1 cellular context compared by ENCODE assay signal in the genomic region with DNA sequence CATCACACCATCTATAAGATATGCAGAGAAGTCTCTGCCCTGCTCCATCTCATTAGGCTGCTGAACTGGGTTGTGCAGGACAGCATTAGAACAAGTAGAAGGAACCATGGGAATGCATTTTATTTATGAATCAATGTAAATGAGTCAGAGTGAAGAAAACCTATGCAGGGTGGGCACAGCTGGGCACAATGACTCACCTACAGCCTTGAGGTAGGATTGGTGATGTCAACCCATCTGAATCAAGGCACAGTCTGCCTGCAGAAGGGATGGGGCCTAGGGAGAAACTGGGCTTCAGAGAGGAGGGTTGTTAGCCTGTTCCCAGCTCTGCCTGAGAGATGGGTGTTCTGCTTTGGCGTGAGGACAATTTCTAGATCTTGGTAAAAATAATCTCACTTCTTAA.
TF ChIP-seq lines count a peak whose summit lies in the region.

No MANE protein-coding gene starts in this region.

TF ChIP-seq in HCT116, 20 proteins besides CTCF, POLR2A, EP300 and RAD21 (continued from another document):
- TF ChIP-seq POLR2AphosphoS5 (IDR thresholded peaks at IDR 0.05; ENCODE audit: low read depth, low read length), result no peak
- TF ChIP-seq SP1 (IDR thresholded peaks at IDR 0.05; ENCODE audit: low read depth), result no peak
- no peak for TF ChIP-seq EZH2 (IDR thresholded peaks at IDR 0.05)
- no peak for TF ChIP-seq SIN3A (IDR thresholded peaks at IDR 0.05; ENCODE audit: low read depth)
- no peak for TF ChIP-seq TCF7L2 (IDR thresholded peaks at IDR 0.05; ENCODE audit: borderline replicate concordance, extremely low read depth, insufficient read depth, insufficient read length)
- no peak for TF ChIP-seq CBX3 (IDR thresholded peaks at IDR 0.05; ENCODE audit: low read depth)
- TF ChIP-seq, protein P1, sequence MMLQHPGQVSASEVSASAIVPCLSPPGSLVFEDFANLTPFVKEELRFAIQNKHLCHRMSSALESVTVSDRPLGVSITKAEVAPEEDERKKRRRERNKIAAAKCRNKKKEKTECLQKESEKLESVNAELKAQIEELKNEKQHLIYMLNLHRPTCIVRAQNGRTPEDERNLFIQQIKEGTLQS (IDR thresholded peaks at IDR 0.05), result no peak
- TF ChIP-seq, protein P2, sequence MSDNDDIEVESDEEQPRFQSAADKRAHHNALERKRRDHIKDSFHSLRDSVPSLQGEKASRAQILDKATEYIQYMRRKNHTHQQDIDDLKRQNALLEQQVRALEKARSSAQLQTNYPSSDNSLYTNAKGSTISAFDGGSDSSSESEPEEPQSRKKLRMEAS (IDR thresholded peaks at IDR 0.05), result no peak
- no peak; the same call in 1 of the 2 replicates for TF ChIP-seq JUND (IDR thresholded peaks at IDR 0.05)
- no peak for TF ChIP-seq FOSL1 (IDR thresholded peaks at IDR 0.05; ENCODE audit: low read depth)
- TF ChIP-seq ELF1 (IDR thresholded peaks at IDR 0.05; ENCODE audit: borderline replicate concordance, low read depth), result no peak
- no peak for TF ChIP-seq SRF (IDR thresholded peaks at IDR 0.05; ENCODE audit: low read depth)
